ENCODE assay signal across 1 cellular context in the genomic region with DNA sequence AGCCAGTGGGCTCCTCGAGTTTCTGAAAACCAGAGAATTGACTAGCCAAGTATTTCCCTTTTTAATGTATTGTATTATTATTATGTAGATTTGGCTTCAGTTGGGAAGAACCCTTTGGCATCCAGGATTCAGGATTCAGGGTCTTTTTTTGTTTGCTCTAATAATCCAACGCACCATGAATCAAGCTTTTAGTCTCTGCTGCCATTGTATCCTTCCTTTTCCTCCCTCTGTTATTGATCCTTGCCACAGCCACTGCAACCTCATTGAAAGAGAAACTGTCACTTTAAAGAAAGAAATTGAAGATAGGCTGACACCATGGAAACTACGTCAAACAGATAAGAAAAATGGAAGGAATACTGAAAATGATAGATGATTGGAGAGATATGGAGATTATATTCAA.
TF ChIP-seq lines count a peak whose summit lies in the region.

No MANE protein-coding gene starts in this region.

TF ChIP-seq in GM23338, 12 proteins besides CTCF, POLR2A, EP300 and RAD21 (continued from another document):
- TF ChIP-seq, protein P1, sequence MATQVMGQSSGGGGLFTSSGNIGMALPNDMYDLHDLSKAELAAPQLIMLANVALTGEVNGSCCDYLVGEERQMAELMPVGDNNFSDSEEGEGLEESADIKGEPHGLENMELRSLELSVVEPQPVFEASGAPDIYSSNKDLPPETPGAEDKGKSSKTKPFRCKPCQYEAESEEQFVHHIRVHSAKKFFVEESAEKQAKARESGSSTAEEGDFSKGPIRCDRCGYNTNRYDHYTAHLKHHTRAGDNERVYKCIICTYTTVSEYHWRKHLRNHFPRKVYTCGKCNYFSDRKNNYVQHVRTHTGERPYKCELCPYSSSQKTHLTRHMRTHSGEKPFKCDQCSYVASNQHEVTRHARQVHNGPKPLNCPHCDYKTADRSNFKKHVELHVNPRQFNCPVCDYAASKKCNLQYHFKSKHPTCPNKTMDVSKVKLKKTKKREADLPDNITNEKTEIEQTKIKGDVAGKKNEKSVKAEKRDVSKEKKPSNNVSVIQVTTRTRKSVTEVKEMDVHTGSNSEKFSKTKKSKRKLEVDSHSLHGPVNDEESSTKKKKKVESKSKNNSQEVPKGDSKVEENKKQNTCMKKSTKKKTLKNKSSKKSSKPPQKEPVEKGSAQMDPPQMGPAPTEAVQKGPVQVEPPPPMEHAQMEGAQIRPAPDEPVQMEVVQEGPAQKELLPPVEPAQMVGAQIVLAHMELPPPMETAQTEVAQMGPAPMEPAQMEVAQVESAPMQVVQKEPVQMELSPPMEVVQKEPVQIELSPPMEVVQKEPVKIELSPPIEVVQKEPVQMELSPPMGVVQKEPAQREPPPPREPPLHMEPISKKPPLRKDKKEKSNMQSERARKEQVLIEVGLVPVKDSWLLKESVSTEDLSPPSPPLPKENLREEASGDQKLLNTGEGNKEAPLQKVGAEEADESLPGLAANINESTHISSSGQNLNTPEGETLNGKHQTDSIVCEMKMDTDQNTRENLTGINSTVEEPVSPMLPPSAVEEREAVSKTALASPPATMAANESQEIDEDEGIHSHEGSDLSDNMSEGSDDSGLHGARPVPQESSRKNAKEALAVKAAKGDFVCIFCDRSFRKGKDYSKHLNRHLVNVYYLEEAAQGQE (IDR thresholded peaks at IDR 0.05; ENCODE audit: unreplicated experiment), result no peak
